ENCODE assay signal across 22 cellular contexts in the genomic region with DNA sequence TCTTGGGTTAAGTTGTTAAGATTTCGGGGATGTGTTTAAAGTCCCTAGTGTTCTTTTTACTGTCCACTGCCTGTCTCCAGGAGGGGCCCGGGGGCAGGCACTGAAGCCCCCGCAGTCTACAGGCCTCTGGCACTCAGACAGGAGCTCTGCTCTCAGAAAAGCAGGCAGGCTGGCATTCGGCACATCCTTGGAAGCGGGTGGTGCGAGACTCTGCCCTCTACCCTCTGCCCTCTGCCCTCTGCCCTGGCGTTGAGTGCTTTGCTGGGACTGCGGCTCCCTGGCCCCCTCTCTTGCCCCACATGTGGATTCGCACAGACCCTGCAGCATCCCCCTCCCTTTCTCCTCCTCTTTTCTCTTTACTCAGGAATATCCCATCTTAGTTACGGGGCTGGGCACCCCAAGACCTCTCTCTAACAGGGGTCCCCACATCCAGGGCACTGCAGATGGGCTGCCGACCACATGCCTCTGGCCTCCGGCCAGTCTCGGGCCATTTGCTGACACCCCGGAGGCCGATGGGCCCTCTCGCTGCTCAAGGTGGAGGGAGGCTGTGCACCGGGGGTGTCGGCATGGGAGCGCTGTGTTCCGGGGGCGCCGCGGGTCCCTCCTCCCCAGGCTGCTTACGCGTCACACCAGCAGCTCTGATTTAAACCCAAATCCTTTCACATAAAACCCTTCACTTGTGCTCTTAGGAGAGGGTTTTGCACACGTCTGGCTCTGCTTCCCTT.
"Had no signal": no experiment of that assay in that cellular context is flagged by ENCODE, and none has a peak within 500 bp of the region (broad histone marks: within the 10 kb centered on the region; RNA-seq: fewer than 3 reads in every experiment).

No MANE protein-coding gene starts in this region.

- H3K9me3 ChIP-seq: esophagus muscularis mucosa, prostate gland, right atrium auricular region, stomach, thyroid gland had no signal

- ATAC-seq: foreskin keratinocyte; left lobe of liver; naive thymus-derived CD8-positive, alpha-beta T cell; sciatic nerve; stimulated activated effector memory CD8-positive, alpha-beta T cell treated with anti-CD3 and anti-CD28 coated beads, Interleukin-12 subunit alpha, Interleukin-12 subunit beta, amount 100 ng/mL, for 72 hours had no signal

- H3K27me3 ChIP-seq: foreskin keratinocyte, right atrium auricular region, thyroid gland had no signal

- H3K27me3 Mint-ChIP-seq: central memory CD8-positive, alpha-beta T cell had no signal

- H3K36me3 Mint-ChIP-seq: naive thymus-derived CD8-positive, alpha-beta T cell; stimulated activated effector memory CD8-positive, alpha-beta T cell treated with anti-CD3 and anti-CD28 coated beads, Interleukin-12 subunit alpha, Interleukin-12 subunit beta, amount 100 ng/mL, for 72 hours had no signal

- H3K36me3 ChIP-seq: esophagus muscularis mucosa, prostate gland, right atrium auricular region, stomach, thyroid gland had no signal

- H3K4me3 ChIP-seq: coronary artery, esophagus muscularis mucosa, prostate gland, right atrium auricular region, smooth muscle cell, stomach, thyroid gland had no signal

- H3K27ac ChIP-seq: coronary artery, esophagus muscularis mucosa, foreskin keratinocyte, parathyroid adenoma, prostate gland, right atrium auricular region, stomach, thyroid gland had no signal

- H3K27ac Mint-ChIP-seq: nephron progenitor cell; stimulated activated effector memory CD8-positive, alpha-beta T cell treated with anti-CD3 and anti-CD28 coated beads, Interleukin-12 subunit alpha, Interleukin-12 subunit beta, amount 100 ng/mL, for 72 hours had no signal

- H3K4me3 Mint-ChIP-seq: central memory CD8-positive, alpha-beta T cell; naive thymus-derived CD8-positive, alpha-beta T cell; nephron progenitor cell; stimulated activated effector memory CD8-positive, alpha-beta T cell treated with anti-CD3 and anti-CD28 coated beads, Interleukin-12 subunit alpha, Interleukin-12 subunit beta, amount 100 ng/mL, for 72 hours had no signal

- H3K4me1 Mint-ChIP-seq: central memory CD8-positive, alpha-beta T cell; stimulated activated effector memory CD8-positive, alpha-beta T cell treated with anti-CD3 and anti-CD28 coated beads, Interleukin-12 subunit alpha, Interleukin-12 subunit beta, amount 100 ng/mL, for 72 hours had no signal

- DNase-seq: dermis blood vessel endothelial cell; effector memory CD4-positive, alpha-beta T cell; foreskin keratinocyte; hypothalamus; naive thymus-derived CD8-positive, alpha-beta T cell; nephron progenitor cell; stimulated activated CD4-positive, alpha-beta T cell treated with anti-CD3 and anti-CD28 coated beads, Interleukin-2, amount 100 ng/mL, for 24 hours; stimulated activated CD4-positive, alpha-beta T cell treated with anti-CD3 and anti-CD28 coated beads, Interleukin-4, amount 100 ng/mL, for 24 hours; stimulated activated naive CD4-positive, alpha-beta T cell treated with Interleukin-2 at 50 U/mL for 16 hours; stomach; thyroid gland; trophoblast cell had no signal

- H3K9me3 Mint-ChIP-seq: naive thymus-derived CD8-positive, alpha-beta T cell; stimulated activated effector memory CD8-positive, alpha-beta T cell treated with anti-CD3 and anti-CD28 coated beads, Interleukin-12 subunit alpha, Interleukin-12 subunit beta, amount 100 ng/mL, for 72 hours had no signal

- H3K4me1 ChIP-seq: esophagus muscularis mucosa, foreskin keratinocyte, parathyroid adenoma, prostate gland, right atrium auricular region, stomach, thyroid gland had no signal
